ENCODE assay signal across 10 cellular contexts in the genomic region with DNA sequence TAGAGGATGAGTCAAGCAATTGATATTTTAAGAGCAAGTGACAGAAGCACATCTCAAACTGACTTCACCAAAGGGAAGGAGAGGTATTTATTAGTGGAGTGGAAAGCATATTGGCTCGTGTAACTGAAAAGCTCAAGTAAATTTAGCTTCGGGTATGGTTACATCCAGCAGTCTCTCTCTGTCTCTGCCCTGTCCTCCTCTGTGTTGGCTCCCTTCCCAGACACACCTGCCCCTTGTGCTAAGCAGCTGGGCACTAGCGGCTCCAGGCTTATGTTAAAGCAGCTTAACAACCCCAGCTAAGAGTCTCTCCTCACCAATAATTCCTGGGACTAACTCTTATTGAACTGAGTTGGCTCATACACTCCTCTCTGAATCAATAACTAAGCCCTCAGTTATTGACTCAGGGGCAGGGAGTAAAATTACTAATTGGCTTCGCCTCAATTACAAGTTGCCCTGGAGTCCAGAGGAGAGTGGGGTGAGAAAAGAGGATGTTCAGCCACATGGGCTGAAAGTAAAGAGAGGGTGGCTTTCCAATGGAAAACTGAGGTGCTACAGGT. TPM values are rescaled to one million over a fixed set of nuclear protein-coding genes. Genes with fewer than 3 reads are reported as not detected.
A peak's percentile ranks its signal among the peaks of the same experiment; 100 is the strongest.
DNase-seq lines count a peak whose midpoint lies in the region; ATAC-seq and TF ChIP-seq lines count a peak whose summit lies in the region.
"Had no signal": no experiment of that assay in that cellular context is flagged by ENCODE, and none has a peak within 500 bp of the region (broad histone marks: within the 10 kb centered on the region; RNA-seq: fewer than 3 reads in every experiment).

No MANE protein-coding gene starts in this region.

- H3K4me3 ChIP-seq in hepatocyte: no peak overlapping the region

- no peaks in the 10 kb centered on the region for H4K20me1 ChIP-seq in hepatocyte (ENCODE audit: insufficient read depth, poor library complexity, severe bottlenecking)

- no peaks in the 10 kb centered on the region for H3K36me3 ChIP-seq in hepatocyte (replicated peaks; ENCODE audit: insufficient read depth, low read depth)

- no peak for TF ChIP-seq CTCF in hepatocyte (IDR thresholded peaks at IDR 0.05; ENCODE audit: poor library complexity)

- H3K9me2 ChIP-seq in hepatocyte (replicated peaks; ENCODE audit: insufficient read depth): no peaks in the 10 kb centered on the region

- H3K79me2 ChIP-seq in hepatocyte: no peaks in the 10 kb centered on the region

- no peaks in the 10 kb centered on the region for H3K27me3 ChIP-seq in hepatocyte

- H3K9me3 ChIP-seq in hepatocyte (ENCODE audit: low read depth): no peaks in the 10 kb centered on the region

- DNase-seq in NCI-H510A treated with DMSO at 0.1 percent for 48 hours (lab: John Stamatoyannopoulos, UW) (peak; percentile 91), putamen (ENCODE audit: low spot score) (peak; percentile 39), nucleus accumbens (lab: John Stamatoyannopoulos, UW) (no peak), hepatocyte (ENCODE audit: low spot score) (no peak), H4 (ENCODE audit: low spot score) (no peak), AG08396 (ENCODE audit: low spot score) (no peak)
- DNase-seq: stimulated activated CD4-positive, alpha-beta T cell treated with anti-CD3 and anti-CD28 coated beads, Interleukin-15, amount 100 ng/mL, for 24 hours had no signal

- H3K27ac ChIP-seq in hepatocyte: no peak overlapping the region
- H3K27ac ChIP-seq: KMS-11 had no signal

- ATAC-seq in GM19043 (IDR thresholded peaks at IDR 0.05; ENCODE audit: low read depth, unreplicated experiment) (peak; percentile 11), HG03045 (IDR thresholded peaks at IDR 0.05; ENCODE audit: unreplicated experiment) (peak; percentile 38)

- H3K4me2 ChIP-seq in hepatocyte: no peak overlapping the region
- H3K4me2 ChIP-seq: KMS-11 had no signal

- no peak overlapping the region for H2AFZ ChIP-seq in hepatocyte

- WGBS in hepatocyte (ENCODE audit: low lambda C conversion rate, missing lambda C conversion rate): 79% methylated on average over 4 of the region's 4 CpGs

- no peaks in the 10 kb centered on the region for H3K4me1 ChIP-seq in hepatocyte (ENCODE audit: insufficient read depth)

RNA-seq across cellular contexts. Expression of a gene that starts 12.7 kb away (rescaled TPM):
- 16.3 and 19.9 TPM in 2 replicates for total RNA-seq in hepatocyte
- 15.9 and 17.0 TPM in 2 replicates for polyA plus RNA-seq in hepatocyte
- 11.7 and 12.4 TPM in 2 replicates for total RNA-seq in H4 (2014; rRNA removed; shearing (Covaris generic))

Comparison
In these comparisons a context has a peak if more than half of its experiments do, and no peak if none do; other contexts are left out.
1. DNase-seq: peak in NCI-H510A treated with DMSO at 0.1 percent for 48 hours (single experiment) and putamen (single experiment); none in nucleus accumbens (0 of 56), hepatocyte (single experiment), H4 (single experiment) and AG08396 (single experiment).